1 cellular context compared by ENCODE assay signal in genomic region chr9:89543057-89543456, GRCh38.
TF ChIP-seq lines count a peak whose summit lies in the region.

No MANE protein-coding gene starts in this region.

TF ChIP-seq in H1, 55 proteins besides CTCF, POLR2A, EP300 and RAD21:
- TF ChIP-seq POU5F1 (IDR thresholded peaks at IDR 0.05; ENCODE audit: low read depth, low read length) (no peak), TAF7 (optimal IDR thresholded peaks at IDR 0.05; ENCODE audit: borderline replicate concordance, low read depth, low read length) (no peak), ATF3 (IDR thresholded peaks at IDR 0.05; ENCODE audit: insufficient read depth, low read depth, low read length) (no peak), USF2 (IDR thresholded peaks at IDR 0.05; ENCODE audit: low read length) (no peak), CBX8 (IDR thresholded peaks at IDR 0.05; ENCODE audit: borderline replicate concordance, low read depth, low read length) (no peak), CHD2 (IDR thresholded peaks at IDR 0.05; ENCODE audit: low read length) (no peak)
